18 cellular contexts compared by ENCODE assay signal in genomic region chr2:41027095-41027494, GRCh38.
DNase-seq lines count a peak whose midpoint lies in the region; ATAC-seq, FAIRE-seq and TF ChIP-seq lines count a peak whose summit lies in the region.
"Had no signal": no experiment of that assay in that cellular context is flagged by ENCODE, and none has a peak within 500 bp of the region (broad histone marks: within the 10 kb centered on the region; RNA-seq: fewer than 3 reads in every experiment).

No MANE protein-coding gene starts in this region.

- H4K20me1 ChIP-seq in OCI-LY3 (ENCODE audit: insufficient read depth, low read length), result no peaks in the 10 kb centered on the region
- H4K20me1 ChIP-seq: BLaER1 had no signal

- H3K27ac ChIP-seq in OCI-LY3 (ENCODE audit: low read length), result peak overlapping the region; percentile 81
- H3K27ac ChIP-seq: BLaER1, HL-60 had no signal

- H3K4me3 Mint-ChIP-seq in HFFc6, result peak overlapping the region; percentile 35; the same call in 1 of the 2 replicates

- H3K36me3 ChIP-seq in OCI-LY3 (replicated peaks; ENCODE audit: low read depth, low read length), result peaks cover 4% of the 10 kb centered on the region
- H3K36me3 ChIP-seq: BLaER1 had no signal

- peak; percentile 80 for FAIRE-seq in D721Med (lab: Jason Lieb, UNC)
- FAIRE-seq: G401.6, GM12891, GM19239, K562 had no signal

- H3K4me3 ChIP-seq in OCI-LY3 (ENCODE audit: low read length), result peak overlapping the region; percentile 60
- H3K4me3 ChIP-seq: BLaER1, K562 had no signal

- TF ChIP-seq CTCF in D721Med (IDR thresholded peaks at IDR 0.05; ENCODE audit: insufficient read depth, missing control alignments) (no peak), HFFc6 (IDR thresholded peaks at IDR 0.05) (no peak), OCI-LY3 (IDR thresholded peaks at IDR 0.05; ENCODE audit: low read depth, low read length) (no peak)

- H3K27me3 ChIP-seq in OCI-LY3 (ENCODE audit: low read depth, low read length), result no peaks in the 10 kb centered on the region
- H3K27me3 ChIP-seq: BLaER1 had no signal

- H3K9me3 ChIP-seq in OCI-LY3 (ENCODE audit: insufficient read depth, low read length), result no peaks in the 10 kb centered on the region
- H3K9me3 ChIP-seq: BLaER1 had no signal

- H3K4me1 ChIP-seq in OCI-LY3 (ENCODE audit: low read length), result peaks cover 51% of the 10 kb centered on the region
- H3K4me1 ChIP-seq: BLaER1 had no signal

- no peaks in the 10 kb centered on the region for H3K9me3 Mint-ChIP-seq in HFFc6

- no peaks in the 10 kb centered on the region; the same call in 1 of the 2 replicates for H3K4me1 Mint-ChIP-seq in HFFc6 (ENCODE audit: low read depth)

- H3K79me2 ChIP-seq in OCI-LY3 (ENCODE audit: low read length), result no peaks in the 10 kb centered on the region

- DNase-seq in activated CD4-positive, CD25-positive, alpha-beta regulatory T cell (lab: John Stamatoyannopoulos, UW), result no peak
- DNase-seq in D721Med (ENCODE audit: insufficient read length, low spot score), result peak; percentile 9
- DNase-seq in HFFc6, result no peak
- no peak for DNase-seq in SIG-M5 treated with dmso at 0.1 percent for 504 hours (lab: John Stamatoyannopoulos, UW; ENCODE audit: unreplicated experiment)
- DNase-seq in foreskin melanocyte, result no peak
- DNase-seq: 8988T, AML-193, DMS 273 treated with DMSO at 0.1 percent for 48 hours had no signal

- H2AFZ ChIP-seq in OCI-LY3 (ENCODE audit: low read depth, low read length), result no peak overlapping the region

- peak; percentile 18 to 45 for ATAC-seq in activated CD4-positive, CD25-positive, alpha-beta regulatory T cell treated with anti-CD3 and anti-CD28 coated beads, Interleukin-2, amount 50 U/mL, for 24 hours
- no peak for ATAC-seq in GM21529 (IDR thresholded peaks at IDR 0.05; ENCODE audit: unreplicated experiment)
- ATAC-seq: HCT116, K562 had no signal

- H3K36me3 Mint-ChIP-seq in HFFc6 (ENCODE audit: low read depth), result no peaks in the 10 kb centered on the region

- H3K4me2 ChIP-seq in OCI-LY3 (ENCODE audit: low read length), result peak overlapping the region; percentile 65
- H3K4me2 ChIP-seq: BLaER1 had no signal

- H3K27me3 Mint-ChIP-seq in HFFc6 (ENCODE audit: insufficient read depth), result no peaks in the 10 kb centered on the region

- no peak overlapping the region for H3K27ac Mint-ChIP-seq in HFFc6

- peak overlapping the region; percentile 26; the same call in 1 of the 2 replicates for H3K9ac ChIP-seq in OCI-LY3 (ENCODE audit: low read length)
- H3K9ac ChIP-seq: BLaER1 had no signal
